In genomic region chr17:51441431-51441830, GRCh38 we compare ENCODE assay signal across 20 cellular contexts.
"Had no signal": no experiment of that assay in that cellular context is flagged by ENCODE, and none has a peak within 500 bp of the region (broad histone marks: within the 10 kb centered on the region; RNA-seq: fewer than 3 reads in every experiment).

No MANE protein-coding gene starts in this region.

- H3K27me3 ChIP-seq: gastrocnemius medialis, left lung had no signal

- H3K27ac ChIP-seq: coronary artery, dorsolateral prefrontal cortex, esophagus squamous epithelium, gastrocnemius medialis, heart right ventricle, left lung, lower lobe of right lung had no signal

- H3K4me3 ChIP-seq: coronary artery, dorsolateral prefrontal cortex, esophagus squamous epithelium, gastrocnemius medialis, heart right ventricle, left lung, lower lobe of right lung, mucosa of descending colon had no signal

- H3K36me3 ChIP-seq: esophagus squamous epithelium, gastrocnemius medialis, heart right ventricle, left lung, lower lobe of right lung had no signal

- DNase-seq: dermis blood vessel endothelial cell; dorsolateral prefrontal cortex; effector CD8-positive, alpha-beta T cell; effector memory CD8-positive, alpha-beta T cell; esophagus squamous epithelium; foreskin fibroblast; foreskin melanocyte; gastrocnemius medialis; glutamatergic neuron; head of caudate nucleus; heart right ventricle; hippocampal formation; left cardiac atrium; left lung; left ventricle myocardium superior; lower lobe of right lung; mesenchymal stem cell; mucosa of descending colon; naive B cell had no signal

- H3K9me3 ChIP-seq: esophagus squamous epithelium, gastrocnemius medialis, left lung, lower lobe of right lung, mucosa of descending colon had no signal

- ATAC-seq: effector memory CD8-positive, alpha-beta T cell; gastrocnemius medialis; heart right ventricle; left cardiac atrium; left lung; left ventricle myocardium superior; lower lobe of right lung had no signal

- H3K4me1 ChIP-seq: left lung, lower lobe of right lung had no signal
